In the genomic region with DNA sequence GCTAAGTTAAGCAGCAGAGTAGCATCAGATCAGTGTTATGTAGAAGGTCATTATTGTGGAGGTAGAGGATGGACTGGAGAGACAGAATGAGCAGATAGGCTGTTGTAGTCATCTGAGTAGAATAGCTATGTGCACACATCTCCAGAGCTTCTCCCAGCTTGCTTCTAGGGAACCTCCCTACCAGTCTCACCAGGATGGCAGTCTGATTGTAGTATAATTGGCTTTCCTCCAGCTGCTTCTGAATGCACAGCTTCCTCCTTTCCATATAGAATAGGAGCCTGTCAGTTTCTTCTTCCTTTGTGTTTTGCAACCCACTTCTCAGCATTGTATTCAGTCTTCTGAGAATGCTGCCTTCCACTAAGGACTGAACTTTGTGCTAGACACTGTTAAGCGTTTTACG, we compare ENCODE assay signal across 8 cellular contexts. TPM values are rescaled to one million over a fixed set of nuclear protein-coding genes. Genes with fewer than 3 reads are reported as not detected.
DNase-seq lines count a peak whose midpoint lies in the region; ATAC-seq and TF ChIP-seq lines count a peak whose summit lies in the region.
"Had no signal": no experiment of that assay in that cellular context is flagged by ENCODE, and none has a peak within 500 bp of the region (broad histone marks: within the 10 kb centered on the region; RNA-seq: fewer than 3 reads in every experiment).

No MANE protein-coding gene starts in this region.

- H3K4me3 ChIP-seq in IMR-90 (ENCODE audit: insufficient read depth, low read depth, low read length) (peak overlapping the region; percentile 3; the same call in 1 of the 2 replicates), epithelial cell of esophagus (ENCODE audit: low read length) (no peak overlapping the region), skeletal muscle tissue (ENCODE audit: low read length in 3 of 3) (peak overlapping the region; percentile 17 to 92 (median 91)), Peyer's patch (no peak overlapping the region)

- no peak overlapping the region for H2BK5ac ChIP-seq in IMR-90 (ENCODE audit: low read depth, low read length, poor library complexity, severe bottlenecking)

- TF ChIP-seq CTCF in IMR-90 (conservative IDR thresholded peaks at IDR 0.05; ENCODE audit: low read depth, low read length) (no peak), epithelial cell of esophagus (IDR thresholded peaks at IDR 0.05; ENCODE audit: insufficient read depth, low read depth, low read length, missing control alignments) (no peak), Peyer's patch (IDR thresholded peaks at IDR 0.05) (no peak)

- H4K20me1 ChIP-seq in IMR-90 (ENCODE audit: insufficient read depth, low read length), result peaks cover 21% of the 10 kb centered on the region; the same call in 1 of the 2 replicates

- H2AK9ac ChIP-seq in IMR-90 (replicated peaks; ENCODE audit: low read depth, low read length, poor library complexity), result no peak overlapping the region

- peak overlapping the region; percentile 39 for H3K23ac ChIP-seq in IMR-90 (ENCODE audit: low read depth, low read length)

- H3K4me1 ChIP-seq in IMR-90 (ENCODE audit: control insufficient read depth, insufficient read depth, low read length) (peaks cover 17% of the 10 kb centered on the region), skeletal muscle tissue (ENCODE audit: control insufficient read depth in 3 of 3, insufficient read depth in 3 of 3, low read length in 3 of 3) (peaks cover 38 to 52% (median 46%) of the 10 kb centered on the region in 3 donors), Peyer's patch (peaks cover 0 to 37% (median 4%) of the 10 kb centered on the region in 4 donors)

- dilution Hi-C loops in IMR-90 (cut with HindIII; ENCODE audit: low sequenced_read_pairs, unreplicated experiment), result no loop called here

- H2BK120ac ChIP-seq in IMR-90 (ENCODE audit: low read depth, low read length), result no peak overlapping the region

- peak overlapping the region; percentile 57 for H3K9ac ChIP-seq in IMR-90 (ENCODE audit: low read depth, low read length)
- peak overlapping the region; percentile 0 to 46 (median 10) for H3K9ac ChIP-seq in skeletal muscle tissue (ENCODE audit: low read depth in 1 of 3, low read length in 3 of 3)

- H3K4me2 ChIP-seq in IMR-90 (ENCODE audit: low read depth, low read length), result peak overlapping the region; percentile 94

- ATAC-seq in IMR-90 (ENCODE audit: low read depth) (no peak), GM19351 (IDR thresholded peaks at IDR 0.05; ENCODE audit: unreplicated experiment) (no peak)

- POLR2A ChIA-PET in IMR-90 (lab: Charles Lee; ENCODE audit: unreplicated experiment), result no interaction called here

- no peak for DNase-seq in IMR-90
- DNase-seq in SIG-M5 treated with dmso at 0.1 percent for 504 hours (lab: John Stamatoyannopoulos, UW; ENCODE audit: unreplicated experiment), result peak; percentile 95
- DNase-seq in epithelial cell of esophagus (ENCODE audit: low read depth), result peak; percentile 64
- no peak for DNase-seq in Peyer's patch
- DNase-seq in stimulated activated CD4-positive, alpha-beta T cell treated with anti-CD3 and anti-CD28 coated beads, Interleukin-4, amount 100 ng/mL, for 24 hours, result no peak
- DNase-seq: NCI-H748 treated with DMSO at 0.1 percent for 48 hours had no signal

- H3K27ac ChIP-seq in IMR-90 (ENCODE audit: insufficient read depth, low read length), result peak overlapping the region; percentile 60; the same call in 1 of the 2 replicates
- H3K27ac ChIP-seq in skeletal muscle tissue (ENCODE audit: low read depth, low read length), result no peak overlapping the region
- no peak overlapping the region for H3K27ac ChIP-seq in Peyer's patch

- H4K91ac ChIP-seq in IMR-90 (ENCODE audit: insufficient read depth, low read depth, low read length), result 0 out of 2 replicates have a peak overlapping the region, but pooled peaks have one; percentile 4

- WGBS in IMR-90 (ENCODE audit: extremely low coverage in 2 of 2, insufficient read length in 1 of 2), 2 experiments, result no CpG with 5 or more reads among the region's 2 CpGs

- H4K5ac ChIP-seq in IMR-90 (ENCODE audit: low read depth, low read length), result no peak overlapping the region

- no peak for TF ChIP-seq POLR2A in IMR-90 (IDR thresholded peaks at IDR 0.05; ENCODE audit: low read depth, low read length)
- no peak for TF ChIP-seq POLR2A in Peyer's patch (IDR thresholded peaks at IDR 0.05)

- H3K14ac ChIP-seq in IMR-90 (replicated peaks; ENCODE audit: low read depth, low read length), result 0 out of 2 replicates have a peak overlapping the region, but pooled peaks have one; percentile 12

- no peak overlapping the region for H2BK20ac ChIP-seq in IMR-90 (ENCODE audit: low read depth, low read length)

- H3K36me3 ChIP-seq in IMR-90 (ENCODE audit: control insufficient read depth, insufficient read depth, low read length) (peaks cover 42% of the 10 kb centered on the region), skeletal muscle tissue (ENCODE audit: control insufficient read depth in 3 of 3, insufficient read depth in 3 of 3, low read length in 3 of 3) (peaks cover 43 to 56% (median 54%) of the 10 kb centered on the region in 3 donors), Peyer's patch (peaks cover 0 to 46% (median 0%) of the 10 kb centered on the region in 3 donors)

- no peak overlapping the region for H4K8ac ChIP-seq in IMR-90 (ENCODE audit: low read depth in 2 of 2, low read length in 2 of 2)

- no peak overlapping the region for H2BK15ac ChIP-seq in IMR-90 (ENCODE audit: low read depth, low read length)

- H3K79me1 ChIP-seq in IMR-90 (ENCODE audit: low read depth in 1 of 2, low read length in 2 of 2), result peaks cover 36 to 72% of the 10 kb centered on the region in 2 experiments

- peaks cover 12% of the 10 kb centered on the region for H3K9me1 ChIP-seq in IMR-90 (ENCODE audit: insufficient read depth, low read length)

- intact Hi-C loops in IMR-90 (cut with micrococcal nuclease), result no loop called here

- H3K18ac ChIP-seq in IMR-90 (ENCODE audit: low read depth, low read length), result peak overlapping the region; percentile 15; the same call in 1 of the 2 replicates

- no peak for TF ChIP-seq RAD21 in IMR-90 (IDR thresholded peaks at IDR 0.05; ENCODE audit: low read length)

- CTCF ChIA-PET in IMR-90 (lab: Yijun Ruan, JAX), result interaction anchor here (2.3 kb wide), 1 partner anchor 15 kb away, joined by 10 read pairs; no protein-coding TSS in a partner anchor

- H3K27me3 ChIP-seq in IMR-90 (ENCODE audit: control insufficient read depth, insufficient read depth, low read length), result no peaks in the 10 kb centered on the region
- H3K27me3 ChIP-seq in skeletal muscle tissue (ENCODE audit: control insufficient read depth in 3 of 3, insufficient read depth in 3 of 3, low read length in 3 of 3), result no peaks in the 10 kb centered on the region
- H3K27me3 ChIP-seq in Peyer's patch, result no peaks in the 10 kb centered on the region

- no peaks in the 10 kb centered on the region for H3K9me3 ChIP-seq in IMR-90 (ENCODE audit: control insufficient read depth, insufficient read depth, low read length)
- no peaks in the 10 kb centered on the region for H3K9me3 ChIP-seq in skeletal muscle tissue (ENCODE audit: control insufficient read depth in 3 of 3, low read length in 3 of 3)
- H3K9me3 ChIP-seq in Peyer's patch, result no peaks in the 10 kb centered on the region

- in situ Hi-C loops in IMR-90 (cut with MboI; ENCODE audit: low sequenced_read_pairs), result no loop called here

- peak overlapping the region; percentile 28; the same call in 1 of the 2 replicates for H3K4ac ChIP-seq in IMR-90 (ENCODE audit: low read depth, low read length)

- no TSS peak for BruUV-seq in IMR-90 (replicated peaks; lab: Mats Ljungman, UMichigan)

- H2AFZ ChIP-seq in IMR-90 (replicated peaks; ENCODE audit: low read length, poor library complexity), result no peak overlapping the region

- H3K56ac ChIP-seq in IMR-90 (ENCODE audit: extremely low read depth, insufficient read depth, low read length), result no peak overlapping the region

- H2AK5ac ChIP-seq in IMR-90 (ENCODE audit: low read depth, low read length), result peak overlapping the region; percentile 65; the same call in 1 of the 2 replicates

TF ChIP-seq in IMR-90, 13 proteins besides CTCF, POLR2A, EP300 and RAD21:
- TF ChIP-seq RCOR1 (IDR thresholded peaks at IDR 0.05; ENCODE audit: insufficient replicate concordance, low read length), result no peak
- no peak for TF ChIP-seq CHD1 (IDR thresholded peaks at IDR 0.05; ENCODE audit: low read depth, low read length)
- TF ChIP-seq MAZ (IDR thresholded peaks at IDR 0.05; ENCODE audit: borderline replicate concordance, low read depth, low read length), result no peak
- no peak for TF ChIP-seq SMC3 (IDR thresholded peaks at IDR 0.05; ENCODE audit: low read depth, low read length)
- TF ChIP-seq MAFK (IDR thresholded peaks at IDR 0.05; ENCODE audit: low read depth, low read length), result no peak

RNA-seq across cellular contexts. Expression of gene CSAD, which starts 2.1 kb away (rescaled TPM):
- total RNA-seq in IMR-90 (2012; rRNA removed), result 5.0 and 5.4 TPM in 2 replicates
- 39.8 and 45.6 TPM in 2 replicates for polyA plus RNA-seq in IMR-90 (2012; rRNA removed)
- 8.8 and 9.9 TPM in 2 replicates for polyA plus RNA-seq in IMR-90 (2012; cell fraction: cytosol; rRNA removed)
- polyA plus RNA-seq in IMR-90 (2012; cell fraction: nucleus; rRNA removed; ENCODE audit: low replicate concordance), result 572 and 670 TPM in 2 replicates
- total RNA-seq in skeletal muscle tissue, result 16.7 TPM
- 100 to 1,000 TPM in 2 of 4 donors, 10 to 100 TPM in 2; 36.1 to 154 (median 109) TPM for total RNA-seq in Peyer's patch

RNA-seq across cellular contexts. Expression of gene ZNF740, which starts 2.3 kb away (rescaled TPM):
- total RNA-seq in IMR-90 (2012; rRNA removed), result 11.7 and 13.1 TPM in 2 replicates
- polyA plus RNA-seq in IMR-90 (2012; rRNA removed), result 7.0 and 14.0 TPM in 2 replicates
- 3.0 and 3.9 TPM in 2 replicates for polyA plus RNA-seq in IMR-90 (2012; cell fraction: cytosol; rRNA removed)
- polyA plus RNA-seq in IMR-90 (2012; cell fraction: nucleus; rRNA removed; ENCODE audit: low replicate concordance), result 13.8 and 55.4 TPM in 2 replicates
- total RNA-seq in skeletal muscle tissue, result 16.7 TPM
- 10 to 100 TPM; 11.9 to 38.8 (median 23.1) TPM for total RNA-seq in Peyer's patch

RNA-seq across cellular contexts. Expression of gene ITGB7, which starts 24.2 kb away (rescaled TPM):
- total RNA-seq in IMR-90 (2012; rRNA removed), result under 0.01 and 0.18 TPM in 2 replicates
- 0.44 and 0.60 TPM in 2 replicates for polyA plus RNA-seq in IMR-90 (2012; rRNA removed)
- 0.11 and 0.23 TPM in 2 replicates for polyA plus RNA-seq in IMR-90 (2012; cell fraction: cytosol; rRNA removed)
- polyA plus RNA-seq in IMR-90 (2012; cell fraction: nucleus; rRNA removed; ENCODE audit: low replicate concordance), result 2.5 and 4.3 TPM in 2 replicates
- 1.6 TPM for total RNA-seq in skeletal muscle tissue
- 10 to 100 TPM in 1 of 4 donors, 1 to 10 TPM in 3; 3.8 to 66.0 (median 4.4) TPM for total RNA-seq in Peyer's patch

RNA-seq across cellular contexts. Expression of gene RARG, which starts 49.2 kb away (rescaled TPM):
- 7.5 and 7.9 TPM in 2 replicates for total RNA-seq in IMR-90 (2012; rRNA removed)
- polyA plus RNA-seq in IMR-90 (2012; rRNA removed), result 28.6 and 30.9 TPM in 2 replicates
- polyA plus RNA-seq in IMR-90 (2012; cell fraction: cytosol; rRNA removed), result 19.9 and 30.7 TPM in 2 replicates
- polyA plus RNA-seq in IMR-90 (2012; cell fraction: nucleus; rRNA removed; ENCODE audit: low replicate concordance), result 50.8 and 62.0 TPM in 2 replicates
- total RNA-seq in skeletal muscle tissue, result 12.5 TPM
- total RNA-seq in Peyer's patch, result 10 to 100 TPM in 1 of 4 donors, 1 to 10 TPM in 3; 1.9 to 10.7 (median 5.7) TPM

Comparison
In these comparisons a context has a peak if more than half of its experiments do, and no peak if none do; other contexts are left out.
1. DNase-seq: peak in SIG-M5 treated with dmso at 0.1 percent for 504 hours (single experiment) and epithelial cell of esophagus (single experiment); none in IMR-90 (single experiment), Peyer's patch (0 of 3) and stimulated activated CD4-positive, alpha-beta T cell treated with anti-CD3 and anti-CD28 coated beads, Interleukin-4, amount 100 ng/mL, for 24 hours (single experiment).
2. H3K4me3 ChIP-seq: peak in IMR-90 (single experiment) and skeletal muscle tissue (3 of 3); none in epithelial cell of esophagus (single experiment) and Peyer's patch (0 of 4).